Comparison of ENCODE assay signal across 24 cellular contexts in genomic region chr2:45345331-45346305, GRCh38.
DNase-seq lines count a peak whose midpoint lies in the region; ATAC-seq, FAIRE-seq and TF ChIP-seq lines count a peak whose summit lies in the region.
"Had no signal": no experiment of that assay in that cellular context is flagged by ENCODE, and none has a peak within 500 bp of the region (broad histone marks: within the 10 kb centered on the region; RNA-seq: fewer than 3 reads in every experiment).

No MANE protein-coding gene starts in this region.

- DNase-seq in ELR (ENCODE audit: low read depth) (peak; percentile 14), NCI-H146 (lab: John Stamatoyannopoulos, UW) (peak; percentile 75), bronchial epithelial cell (ENCODE audit: low read depth) (no peak), nephron progenitor cell (no peak), endothelial cell (ENCODE audit: low spot score) (no peak), NCI-H1694 treated with DMSO at 0.1 percent for 48 hours (lab: John Stamatoyannopoulos, UW) (no peak)
- DNase-seq: activated T-cell treated with anti-CD3 and anti-CD28 coated beads for 4 hours; amygdala; central memory CD4-positive, alpha-beta T cell; effector CD4-positive, alpha-beta T cell; GDM1; left cardiac atrium; midbrain; NCI-H1105; NCI-H226; psoas muscle; small intestine; stimulated activated CD4-positive, alpha-beta T cell treated with anti-CD3 and anti-CD28 coated beads, Interleukin-2, amount 100 ng/mL, for 48 hours; stimulated activated naive CD8-positive, alpha-beta T cell treated with anti-CD3 and anti-CD28 coated beads, Interleukin-15, amount 100 ng/mL, for 72 hours; transverse colon had no signal

- peaks cover 2% of the 10 kb centered on the region for H3K27me3 ChIP-seq in bronchial epithelial cell (ENCODE audit: control insufficient read depth, insufficient read depth, low read length)
- H3K27me3 ChIP-seq: transverse colon had no signal

- H3K4me3 ChIP-seq in bronchial epithelial cell (ENCODE audit: low read depth, low read length), result no peak overlapping the region
- H3K4me3 ChIP-seq: esophagus muscularis mucosa, psoas muscle, transverse colon had no signal

- peak; percentile 40 for FAIRE-seq in bronchial epithelial cell (lab: Jason Lieb, UNC)
- FAIRE-seq: small intestine had no signal

- no peak for ATAC-seq in GM18909 (IDR thresholded peaks at IDR 0.05; ENCODE audit: poor library complexity, unreplicated experiment)
- ATAC-seq: left cardiac atrium; psoas muscle; stimulated activated naive CD8-positive, alpha-beta T cell treated with anti-CD3 and anti-CD28 coated beads, Interleukin-15, amount 100 ng/mL, for 72 hours had no signal

- no peak overlapping the region for H3K4me3 Mint-ChIP-seq in nephron progenitor cell
- H3K4me3 Mint-ChIP-seq in endothelial cell (ENCODE audit: unreplicated experiment), result no peak overlapping the region
- H3K4me3 Mint-ChIP-seq: B cell; neural crest cell; stimulated activated naive CD8-positive, alpha-beta T cell treated with anti-CD3 and anti-CD28 coated beads, Interleukin-15, amount 100 ng/mL, for 72 hours had no signal

- H3K27ac Mint-ChIP-seq in nephron progenitor cell (peak overlapping the region; percentile 2), endothelial cell (ENCODE audit: unreplicated experiment) (no peak overlapping the region)
- H3K27ac Mint-ChIP-seq: B cell; stimulated activated naive CD8-positive, alpha-beta T cell treated with anti-CD3 and anti-CD28 coated beads, Interleukin-15, amount 100 ng/mL, for 72 hours had no signal

- TF ChIP-seq CTCF in bronchial epithelial cell (IDR thresholded peaks at IDR 0.05; ENCODE audit: insufficient read depth, low read length, severe bottlenecking), result no peak
- TF ChIP-seq CTCF in nephron progenitor cell (IDR thresholded peaks at IDR 0.05), result no peak
- no peak for TF ChIP-seq CTCF in endothelial cell (IDR thresholded peaks at IDR 0.05; ENCODE audit: unreplicated experiment)

- H3K36me3 ChIP-seq in bronchial epithelial cell (ENCODE audit: control insufficient read depth, insufficient read depth, low read length), result no peaks in the 10 kb centered on the region
- H3K36me3 ChIP-seq: esophagus muscularis mucosa, transverse colon had no signal

- peaks cover 11% of the 10 kb centered on the region for H3K9me3 Mint-ChIP-seq in nephron progenitor cell
- no peaks in the 10 kb centered on the region for H3K9me3 Mint-ChIP-seq in endothelial cell (ENCODE audit: unreplicated experiment)
- H3K9me3 Mint-ChIP-seq: stimulated activated naive CD8-positive, alpha-beta T cell treated with anti-CD3 and anti-CD28 coated beads, Interleukin-15, amount 100 ng/mL, for 72 hours had no signal

- peaks cover 19% of the 10 kb centered on the region for H3K27me3 Mint-ChIP-seq in nephron progenitor cell (ENCODE audit: low read depth, poor library complexity)
- peaks cover 3% of the 10 kb centered on the region for H3K27me3 Mint-ChIP-seq in endothelial cell (ENCODE audit: unreplicated experiment)

- no peaks in the 10 kb centered on the region for H3K36me3 Mint-ChIP-seq in nephron progenitor cell (ENCODE audit: low read depth)
- H3K36me3 Mint-ChIP-seq in endothelial cell (ENCODE audit: low read depth, unreplicated experiment), result no peaks in the 10 kb centered on the region

- H3K4me1 Mint-ChIP-seq in nephron progenitor cell, result peaks cover 38% of the 10 kb centered on the region
- peaks cover 4% of the 10 kb centered on the region for H3K4me1 Mint-ChIP-seq in endothelial cell (ENCODE audit: unreplicated experiment)
- H3K4me1 Mint-ChIP-seq: B cell; stimulated activated naive CD8-positive, alpha-beta T cell treated with anti-CD3 and anti-CD28 coated beads, Interleukin-15, amount 100 ng/mL, for 72 hours had no signal

Comparison
In these comparisons a context has a peak if more than half of its experiments do, and no peak if none do; other contexts are left out.
1. DNase-seq: peak in ELR (single experiment) and NCI-H146 (single experiment); none in bronchial epithelial cell (single experiment), nephron progenitor cell (single experiment), endothelial cell (single experiment) and NCI-H1694 treated with DMSO at 0.1 percent for 48 hours (single experiment).